31 cellular contexts compared by ENCODE assay signal in the genomic region with DNA sequence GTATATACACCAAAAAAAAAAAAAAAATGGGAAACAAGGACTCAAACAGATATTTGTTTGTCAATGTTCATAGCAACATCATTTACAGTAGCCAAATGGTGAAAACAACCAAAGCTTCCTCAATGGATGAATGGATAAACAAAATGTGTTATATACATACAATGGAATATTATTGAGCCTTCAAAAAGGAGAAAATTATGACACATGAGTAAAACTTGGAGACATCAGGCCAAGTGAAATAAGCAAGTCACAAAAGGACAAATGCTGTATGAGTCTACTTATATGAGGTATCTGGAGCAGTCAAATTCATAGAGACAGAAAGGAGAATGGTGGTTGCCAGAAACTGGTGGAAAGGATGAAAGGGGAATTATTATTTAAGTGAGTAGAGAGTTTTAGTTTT. TPM values are rescaled to one million over a fixed set of nuclear protein-coding genes. Genes with fewer than 3 reads are reported as not detected.
"Had no signal": no experiment of that assay in that cellular context is flagged by ENCODE, and none has a peak within 500 bp of the region (broad histone marks: within the 10 kb centered on the region; RNA-seq: fewer than 3 reads in every experiment).

No MANE protein-coding gene starts in this region.

- H3K4me1 ChIP-seq: stomach, suprapubic skin, testis, tibial artery, tibial nerve, transverse colon, uterus, vagina had no signal

- H3K36me3 ChIP-seq: stomach, suprapubic skin, thoracic aorta, thyroid gland, tibial artery, tibial nerve, transverse colon, upper lobe of left lung, upper lobe of right lung, uterus, vagina had no signal

- H3K27ac ChIP-seq: stomach, suprapubic skin, testis, thoracic aorta, thyroid gland, tibial artery, tibial nerve, transverse colon, upper lobe of left lung, upper lobe of right lung, uterus, vagina had no signal

- H3K9me3 ChIP-seq: stomach, suprapubic skin, testis, thoracic aorta, thyroid gland, tibial artery, tibial nerve, transverse colon, upper lobe of left lung, upper lobe of right lung, uterus, vagina had no signal

- H3K27me3 ChIP-seq: stomach, suprapubic skin, testis, thyroid gland, tibial artery, tibial nerve, transverse colon, upper lobe of left lung, uterus, vagina had no signal

- DNase-seq: stimulated activated CD4-positive, alpha-beta T cell treated with anti-CD3 and anti-CD28 coated beads, Interleukin-2, amount 100 ng/mL, for 48 hours; stimulated activated CD4-positive, alpha-beta T cell treated with anti-CD3 and anti-CD28 coated beads, Interleukin-4, amount 100 ng/mL, for 1 hour; stimulated activated CD4-positive, alpha-beta T cell treated with anti-CD3 and anti-CD28 coated beads, Interleukin-4, amount 100 ng/mL, for 24 hours; stimulated activated CD4-positive, alpha-beta T cell treated with anti-CD3 and anti-CD28 coated beads, Interleukin-4, amount 100 ng/mL, for 4 hours; stimulated activated CD8-positive, alpha-beta memory T cell treated with anti-CD3 and anti-CD28 coated beads, Interleukin-4, amount 100 ng/mL, for 48 hours; stimulated activated naive B cell treated with anti-CD40 and anti-IgM and Interleukin-4, amounts not matched to agents 10 μg/mL and 1 μg/mL and 100 μg/mL, for 72 hours; stimulated activated naive CD4-positive, alpha-beta T cell; stimulated activated naive CD4-positive, alpha-beta T cell treated with Interleukin-2 at 50 U/mL for 16 hours; stimulated activated naive CD8-positive, alpha-beta T cell treated with anti-CD3 and anti-CD28 coated beads, Interleukin-15, amount 100 ng/mL, for 72 hours; stimulated activated naive CD8-positive, alpha-beta T cell treated with anti-CD3 and anti-CD28 coated beads, Interleukin-15, Interleukin-2, amounts not matched to agents 100 U/mL and 50 U/mL, for 24 hours; stomach; substantia nigra; testis; thyroid gland; tibial artery; transverse colon; trophoblast cell; upper lobe of left lung; upper lobe of right lung; uterus had no signal

- ATAC-seq: stimulated activated effector memory CD8-positive, alpha-beta T cell treated with anti-CD3 and anti-CD28 coated beads, Interleukin-12 subunit alpha, Interleukin-12 subunit beta, amount 100 ng/mL, for 72 hours; stimulated activated memory B cell treated with anti-CD40 and anti-IgM and Interleukin-4, amounts not matched to agents 10 μg/mL and 1 μg/mL and 100 μg/mL, for 72 hours; stimulated activated naive B cell treated with anti-CD40 and anti-IgM and Interleukin-4, amounts not matched to agents 10 μg/mL and 1 μg/mL and 100 μg/mL, for 72 hours; stimulated activated naive CD8-positive, alpha-beta T cell treated with anti-CD3 and anti-CD28 coated beads, Interleukin-15, amount 100 ng/mL, for 72 hours; stimulated activated naive CD8-positive, alpha-beta T cell treated with anti-CD3 and anti-CD28 coated beads, Interleukin-15, Interleukin-2, amounts not matched to agents 100 U/mL and 50 U/mL, for 24 hours; upper lobe of right lung had no signal

- H3K4me3 ChIP-seq: stomach, suprapubic skin, testis, thoracic aorta, thyroid gland, tibial artery, tibial nerve, transverse colon, upper lobe of left lung, upper lobe of right lung, uterus, vagina had no signal

RNA-seq across cellular contexts. Expression of a gene that starts 7.8 kb away (rescaled TPM):
- total RNA-seq: stomach, subcutaneous adipose tissue, suprapubic skin, temporal lobe, testis, thoracic aorta, thyroid gland, tibial nerve, transverse colon, upper lobe of left lung, upper lobe of right lung, ureter, urinary bladder, uterus, vagina had no signal
- polyA plus RNA-seq: stomach, urinary bladder had no signal

RNA-seq across cellular contexts. Expression of a gene that starts 34.8 kb away (rescaled TPM):
- total RNA-seq: stomach, subcutaneous adipose tissue, suprapubic skin, temporal lobe, thoracic aorta, thyroid gland, tibial nerve, transverse colon, upper lobe of left lung, upper lobe of right lung, ureter, urinary bladder, uterus, vagina had no signal
- polyA plus RNA-seq: stomach, urinary bladder had no signal

RNA-seq across cellular contexts. Expression of a gene that starts 38.2 kb away (rescaled TPM):
- total RNA-seq: stomach, subcutaneous adipose tissue, suprapubic skin, temporal lobe, testis, thoracic aorta, thyroid gland, tibial nerve, transverse colon, upper lobe of left lung, upper lobe of right lung, ureter, urinary bladder, uterus, vagina had no signal
- polyA plus RNA-seq: stomach, thymus, urinary bladder had no signal

RNA-seq across cellular contexts. Expression of a gene that starts 47.7 kb away (rescaled TPM):
- total RNA-seq: stomach, subcutaneous adipose tissue, suprapubic skin, temporal lobe, testis, thoracic aorta, thyroid gland, transverse colon, urinary bladder, vagina had no signal
- polyA plus RNA-seq: stomach had no signal
